In genomic region chr1:160342953-160343869, GRCh38 we compare ENCODE assay signal across 1 cellular context.
TF ChIP-seq lines count a peak whose summit lies in the region.

Gene COPA, minus strand, starts transcription at chr1:160343250. Its CDS starts 80 bp downstream, at chr1:160343170.
Gene NCSTN, plus strand, starts transcription at chr1:160343383. Its CDS starts 14 bp downstream, at chr1:160343397.

TF ChIP-seq in HepG2, 621 proteins besides CTCF, POLR2A, EP300 and RAD21 (continued from another document and continues in another):
- TF ChIP-seq NONO (IDR thresholded peaks at IDR 0.05), result no peak
- TF ChIP-seq NONO (CRISPR knock-in tag; conservative IDR thresholded peaks at IDR 0.05), result peak; percentile 66; the same call in 1 of the 2 replicates
- TF ChIP-seq ZKSCAN8 (CRISPR knock-in tag; IDR thresholded peaks at IDR 0.05; ENCODE audit: borderline replicate concordance), result 0 out of 2 replicates have a peak, but pooled peaks have one; percentile 28
- TF ChIP-seq IKZF4 (CRISPR knock-in tag; IDR thresholded peaks at IDR 0.05; ENCODE audit: borderline replicate concordance, low read depth, not compliant biosample characterization), result peak; percentile 28
- peak; percentile 55 for TF ChIP-seq POGZ (CRISPR knock-in tag; IDR thresholded peaks at IDR 0.05)
- TF ChIP-seq TOE1 (CRISPR knock-in tag; IDR thresholded peaks at IDR 0.05), result no peak
- no peak for TF ChIP-seq RORA (CRISPR knock-in tag; IDR thresholded peaks at IDR 0.05)
- TF ChIP-seq ZNF766 (CRISPR knock-in tag; IDR thresholded peaks at IDR 0.05; ENCODE audit: borderline replicate concordance), result 0 out of 2 replicates have a peak, but pooled peaks have one; percentile 52
- TF ChIP-seq HMGXB4 (CRISPR knock-in tag; IDR thresholded peaks at IDR 0.05; ENCODE audit: borderline replicate concordance in 1 of 2, low read depth in 1 of 2), result peak; percentile 73 to 89; a peak in 3 of 4 replicates
- peak; percentile 95 for TF ChIP-seq ELF4 (CRISPR knock-in tag; IDR thresholded peaks at IDR 0.05; ENCODE audit: borderline replicate concordance)
- TF ChIP-seq SYNCRIP (IDR thresholded peaks at IDR 0.05; ENCODE audit: insufficient read depth, low read depth, low read length), result no peak
- TF ChIP-seq SP2 (CRISPR knock-in tag; IDR thresholded peaks at IDR 0.05), result 0 out of 2 replicates have a peak, but pooled peaks have one; percentile 40
- no peak for TF ChIP-seq ZNF512 (CRISPR knock-in tag; IDR thresholded peaks at IDR 0.05)
- TF ChIP-seq ZNF18 (CRISPR knock-in tag; IDR thresholded peaks at IDR 0.05; ENCODE audit: insufficient replicate concordance), result peak; percentile 76
- peak; percentile 81; the same call in 1 of the 2 replicates for TF ChIP-seq ZNF891 (CRISPR knock-in tag; IDR thresholded peaks at IDR 0.05)
- peak; percentile 70; the same call in 1 of the 2 replicates for TF ChIP-seq CAMTA2 (CRISPR knock-in tag; IDR thresholded peaks at IDR 0.05; ENCODE audit: borderline replicate concordance)
- no peak for TF ChIP-seq MAFF (IDR thresholded peaks at IDR 0.05; ENCODE audit: low read depth, low read length)
- TF ChIP-seq RERE (CRISPR knock-in tag; IDR thresholded peaks at IDR 0.05; ENCODE audit: low read depth), result no peak
- TF ChIP-seq ZBTB46 (CRISPR knock-in tag; IDR thresholded peaks at IDR 0.05; ENCODE audit: borderline replicate concordance), result no peak
- TF ChIP-seq ZNF503 (CRISPR knock-in tag; IDR thresholded peaks at IDR 0.05), result peak; percentile 56; the same call in 1 of the 2 replicates
- TF ChIP-seq CENPBD1 (CRISPR knock-in tag; IDR thresholded peaks at IDR 0.05; ENCODE audit: borderline replicate concordance, low read depth), result no peak
- no peak for TF ChIP-seq ZSCAN21 (CRISPR knock-in tag; IDR thresholded peaks at IDR 0.05; ENCODE audit: borderline replicate concordance)
- TF ChIP-seq TRAFD1 (CRISPR knock-in tag; IDR thresholded peaks at IDR 0.05; ENCODE audit: borderline replicate concordance), result no peak
- TF ChIP-seq KAT7 (CRISPR knock-in tag; IDR thresholded peaks at IDR 0.05; ENCODE audit: borderline replicate concordance), result peak; percentile 87
- no peak for TF ChIP-seq NFIC (IDR thresholded peaks at IDR 0.05; ENCODE audit: low read length)
- TF ChIP-seq DMAP1 (CRISPR knock-in tag; IDR thresholded peaks at IDR 0.05), result peak; percentile 99
- no peak for TF ChIP-seq RBM22 (optimal IDR thresholded peaks at IDR 0.05; ENCODE audit: low read length)
- TF ChIP-seq ZSCAN29 (CRISPR knock-in tag; conservative IDR thresholded peaks at IDR 0.05), result no peak
- no peak for TF ChIP-seq FOXP1 (IDR thresholded peaks at IDR 0.05)
- no peak; the same call in 1 of the 2 replicates for TF ChIP-seq FOXP1 (CRISPR knock-in tag; IDR thresholded peaks at IDR 0.05)
- TF ChIP-seq ATF4 (CRISPR knock-in tag; IDR thresholded peaks at IDR 0.05), result peak in 1 of 2 experiments; percentile 25; a peak in 1 of 4 replicates
- TF ChIP-seq MTA3 (CRISPR knock-in tag; IDR thresholded peaks at IDR 0.05), result no peak
- peak; percentile 37 for TF ChIP-seq CEBPG (CRISPR knock-in tag; IDR thresholded peaks at IDR 0.05)
- 0 out of 2 replicates have a peak, but pooled peaks have one; percentile 8 for TF ChIP-seq NR2F6 (IDR thresholded peaks at IDR 0.05)
- no peak for TF ChIP-seq NR2F6 (CRISPR knock-in tag; IDR thresholded peaks at IDR 0.05)
- TF ChIP-seq STAT5B (CRISPR knock-in tag; IDR thresholded peaks at IDR 0.05), result no peak
- TF ChIP-seq RBM39 (IDR thresholded peaks at IDR 0.05; ENCODE audit: low read depth, low read length, poor library complexity, severe bottlenecking), result peak; percentile 88
- TF ChIP-seq HDAC6 (IDR thresholded peaks at IDR 0.05; ENCODE audit: low read depth, low read length), result no peak
- TF ChIP-seq NCOA1 (CRISPR knock-in tag; IDR thresholded peaks at IDR 0.05), result 0 out of 2 replicates have a peak, but pooled peaks have one; percentile 46
- peak; percentile 87 for TF ChIP-seq XRCC5 (optimal IDR thresholded peaks at IDR 0.05; ENCODE audit: low read length)
- TF ChIP-seq KAT8 (CRISPR knock-in tag; IDR thresholded peaks at IDR 0.05), result peak; percentile 98
- no peak for TF ChIP-seq ZUFSP (CRISPR knock-in tag; IDR thresholded peaks at IDR 0.05; ENCODE audit: borderline replicate concordance)
